ENCODE assay signal across 14 cellular contexts in the genomic region with DNA sequence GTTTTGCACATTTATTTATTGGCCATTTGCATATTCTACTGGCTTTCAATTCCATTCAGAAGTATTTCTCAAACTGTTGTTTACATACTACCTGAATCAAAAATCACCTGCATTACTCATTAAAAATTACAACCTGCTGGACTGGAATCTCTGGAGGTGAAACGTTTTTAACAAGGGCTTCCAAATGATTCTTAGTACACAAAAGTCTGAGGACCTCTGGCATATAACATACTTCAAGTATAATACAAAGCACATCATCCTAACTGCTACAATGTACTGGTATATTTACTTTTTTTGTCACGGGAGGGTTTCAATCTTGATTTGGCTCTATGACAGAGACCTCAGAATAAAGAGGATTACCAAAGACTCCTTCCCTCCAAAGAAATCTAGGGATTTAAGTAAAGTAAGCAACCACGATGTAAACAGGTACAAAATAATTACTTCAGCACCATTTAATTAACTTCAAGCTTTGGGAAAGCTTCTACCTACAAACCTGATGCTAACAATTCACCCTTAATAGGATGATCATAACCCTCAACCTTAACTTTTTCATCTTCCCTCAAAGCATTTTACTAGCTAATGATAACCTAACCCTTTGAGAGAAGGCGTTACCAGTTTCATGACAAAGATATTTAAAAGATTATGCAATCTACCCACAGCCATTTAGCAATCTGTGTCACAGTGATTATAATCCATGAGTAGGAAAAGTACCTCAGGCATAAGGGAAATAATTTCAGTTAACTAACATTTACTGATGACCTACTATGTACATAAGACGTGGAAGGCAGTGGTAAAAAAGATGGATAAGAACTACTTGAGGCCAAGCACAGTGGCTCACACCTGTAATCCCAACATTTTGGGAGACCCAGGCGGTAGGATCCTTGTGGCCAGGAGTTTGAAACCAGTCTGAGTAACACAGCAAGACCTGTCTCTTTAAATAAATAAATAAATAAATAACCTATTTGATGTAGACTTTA. TPM values are rescaled to one million over a fixed set of nuclear protein-coding genes. Genes with fewer than 3 reads are reported as not detected.
DNase-seq lines count a peak whose midpoint lies in the region; ATAC-seq, FAIRE-seq and TF ChIP-seq lines count a peak whose summit lies in the region.
"Had no signal": no experiment of that assay in that cellular context is flagged by ENCODE, and none has a peak within 500 bp of the region (broad histone marks: within the 10 kb centered on the region; RNA-seq: fewer than 3 reads in every experiment).

No MANE protein-coding gene starts in this region.

- intact Hi-C loops in mucosa of descending colon (cut with DNase I, micrococcal nuclease) = no loop called here

- in situ Hi-C loops in astrocyte of the spinal cord (cut with HindIII; ENCODE audit: low sequenced_read_pairs) = no loop called here

- peaks cover 25% of the 10 kb centered on the region for H3K4me1 ChIP-seq in mucosa of descending colon (ENCODE audit: low read depth)

- no peaks in the 10 kb centered on the region for H3K9me3 ChIP-seq in mucosa of descending colon
- H3K9me3 ChIP-seq: stomach had no signal

- TF ChIP-seq CTCF in C4-2B (conservative IDR thresholded peaks at IDR 0.05) (no peak), LNCaP clone FGC (IDR thresholded peaks at IDR 0.05; ENCODE audit: control insufficient read depth, extremely low read depth, insufficient read depth) (no peak), astrocyte of the spinal cord (IDR thresholded peaks at IDR 0.05; ENCODE audit: low read depth, low read length) (no peak), mucosa of descending colon (IDR thresholded peaks at IDR 0.05) (no peak)

- H3K4me3 ChIP-seq in LNCaP clone FGC (ENCODE audit: low read depth, low read length) (no peak overlapping the region), astrocyte of the spinal cord (ENCODE audit: low read depth, low read length) (no peak overlapping the region), mucosa of descending colon (no peak overlapping the region)
- H3K4me3 ChIP-seq: stomach had no signal

- FAIRE-seq in GM12892 (lab: Jason Lieb, UNC) = no peak

- peak overlapping the region; percentile 10; the same call in 1 of the 2 replicates for H3K27ac ChIP-seq in C4-2B

- ATAC-seq in mucosa of descending colon = peak; percentile 17
- no peak for ATAC-seq in GM18502 (IDR thresholded peaks at IDR 0.05; ENCODE audit: poor library complexity, unreplicated experiment)
- no peak for ATAC-seq in GM21447 (IDR thresholded peaks at IDR 0.05; ENCODE audit: unreplicated experiment)
- ATAC-seq: CD8-positive, alpha-beta T cell; natural killer cell had no signal

- no peaks in the 10 kb centered on the region for H3K36me3 ChIP-seq in mucosa of descending colon (ENCODE audit: low read depth)
- H3K36me3 ChIP-seq: stomach had no signal

- DNase-seq in LNCaP clone FGC (ENCODE audit: low read depth) (peak; percentile 91), astrocyte of the spinal cord (ENCODE audit: low read depth, low spot score) (peak; percentile 22), mucosa of descending colon (no peak), NCI-H2227 treated with DMSO at 0.1 percent for 48 hours (lab: John Stamatoyannopoulos, UW) (no peak), GM12892 (ENCODE audit: insufficient read length) (no peak)
- DNase-seq: activated T-cell treated with anti-CD3 and anti-CD28 coated beads, Interleukin-2, amount 50 U/mL, for 24 hours; CD8-positive, alpha-beta T cell; hypothalamus; natural killer cell; NCI-H526; stomach had no signal

- no peak for TF ChIP-seq POLR2A in GM12892 (IDR thresholded peaks at IDR 0.05; ENCODE audit: low read depth, low read length)

RNA-seq across cellular contexts. Expression of a gene that starts 24.7 kb away (rescaled TPM):
- 10 to 100 TPM; 25.8 to 38.5 (median 27.9) TPM for total RNA-seq in mucosa of descending colon
- 9.0 TPM for polyA plus RNA-seq in GM12892 (2012; ENCODE audit: missing spikeins)

RNA-seq across cellular contexts. Expression of a gene that starts 38.0 kb away (rescaled TPM):
- total RNA-seq in mucosa of descending colon = 10 to 100 TPM; 12.9 to 23.9 (median 13.1) TPM
- 12.8 TPM for polyA plus RNA-seq in GM12892 (2012; ENCODE audit: missing spikeins)

Comparison
In these comparisons a context has a peak if more than half of its experiments do, and no peak if none do; other contexts are left out.
1. DNase-seq: peak in LNCaP clone FGC (single experiment) and astrocyte of the spinal cord (single experiment); none in mucosa of descending colon (0 of 3), NCI-H2227 treated with DMSO at 0.1 percent for 48 hours (single experiment) and GM12892 (single experiment).